ENCODE assay signal across 12 cellular contexts in genomic region chr16:3999890-4000325, GRCh38.
DNase-seq lines count a peak whose midpoint lies in the region; ATAC-seq and TF ChIP-seq lines count a peak whose summit lies in the region.
"Had no signal": no experiment of that assay in that cellular context is flagged by ENCODE, and none has a peak within 500 bp of the region (broad histone marks: within the 10 kb centered on the region; RNA-seq: fewer than 3 reads in every experiment).

No MANE protein-coding gene starts in this region.

- peaks cover 4% of the 10 kb centered on the region for H3F3A ChIP-seq in neural progenitor cell (ENCODE audit: low read depth)

- no peaks in the 10 kb centered on the region for H3K27me3 ChIP-seq in CD8-positive, alpha-beta memory T cell (ENCODE audit: insufficient read depth, low read length, poor library complexity, severe bottlenecking)
- no peaks in the 10 kb centered on the region for H3K27me3 ChIP-seq in esophagus muscularis mucosa
- no peaks in the 10 kb centered on the region for H3K27me3 ChIP-seq in neural progenitor cell
- H3K27me3 ChIP-seq: tibial nerve had no signal

- peaks cover 0 to 5% (median 4%) of the 10 kb centered on the region in 3 donors for H3K36me3 Mint-ChIP-seq in CD8-positive, alpha-beta memory T cell
- H3K36me3 Mint-ChIP-seq in neural progenitor cell, result no peaks in the 10 kb centered on the region

- no peak for TF ChIP-seq EP300 in esophagus muscularis mucosa (IDR thresholded peaks at IDR 0.05)

- no peak for TF ChIP-seq CTCF in esophagus muscularis mucosa (IDR thresholded peaks at IDR 0.05)
- TF ChIP-seq CTCF in neural progenitor cell (IDR thresholded peaks at IDR 0.05), result no peak

- no peak overlapping the region for H3K4me3 ChIP-seq in CD8-positive, alpha-beta memory T cell (ENCODE audit: low read length)
- H3K4me3 ChIP-seq in esophagus muscularis mucosa (peak overlapping the region in 1 of 4 donors; percentile 30), neural progenitor cell (no peak overlapping the region)
- H3K4me3 ChIP-seq: GM12878, tibial nerve had no signal

- H3K4me1 ChIP-seq in CD8-positive, alpha-beta memory T cell (ENCODE audit: insufficient read depth, low read length), result peaks cover 10% of the 10 kb centered on the region
- H3K4me1 ChIP-seq in esophagus muscularis mucosa (peaks cover 19 to 40% (median 22%) of the 10 kb centered on the region in 4 donors), neural progenitor cell (peaks cover 23% of the 10 kb centered on the region)

- no peaks in the 10 kb centered on the region for H4K20me1 ChIP-seq in neural progenitor cell (ENCODE audit: low read depth)

- ATAC-seq in GM18867 (IDR thresholded peaks at IDR 0.05; ENCODE audit: unreplicated experiment), result no peak
- ATAC-seq: GM12878 had no signal

- POLR2A ChIA-PET in CD8-positive, alpha-beta memory T cell (lab: Charles Lee), result no interaction called here

- peak overlapping the region in 2 of 7 donors; percentile 45 to 59 for H3K4me3 Mint-ChIP-seq in CD8-positive, alpha-beta memory T cell
- no peak overlapping the region for H3K4me3 Mint-ChIP-seq in neural progenitor cell

- no peak for TF ChIP-seq POLR2A in esophagus muscularis mucosa (IDR thresholded peaks at IDR 0.05; ENCODE audit: low read depth)

- H3K27me3 Mint-ChIP-seq in CD8-positive, alpha-beta memory T cell, result no peaks in the 10 kb centered on the region
- H3K27me3 Mint-ChIP-seq in neural progenitor cell (ENCODE audit: insufficient read depth, low read depth), result peaks cover 4% of the 10 kb centered on the region

- H3K4me2 ChIP-seq in neural progenitor cell, result no peak overlapping the region

- CTCF ChIA-PET in CD8-positive, alpha-beta memory T cell (lab: Charles Lee), result no interaction called here

- no peak overlapping the region for H3K27ac ChIP-seq in CD8-positive, alpha-beta memory T cell (ENCODE audit: low read depth, low read length)
- H3K27ac ChIP-seq in esophagus muscularis mucosa (replicated peaks in 1 of 4), result peak overlapping the region; percentile 23 to 79 (median 58)
- no peak overlapping the region for H3K27ac ChIP-seq in neural progenitor cell

- H3K36me3 ChIP-seq in CD8-positive, alpha-beta memory T cell (ENCODE audit: insufficient read depth, low read length), result no peaks in the 10 kb centered on the region
- H3K36me3 ChIP-seq in esophagus muscularis mucosa (no peaks in the 10 kb centered on the region), neural progenitor cell (no peaks in the 10 kb centered on the region)

- peaks cover 15 to 25% (median 20%) of the 10 kb centered on the region in 3 donors for H3K4me1 Mint-ChIP-seq in CD8-positive, alpha-beta memory T cell
- H3K4me1 Mint-ChIP-seq in neural progenitor cell, result peaks cover 29% of the 10 kb centered on the region

- no peaks in the 10 kb centered on the region for H3K9me3 ChIP-seq in CD8-positive, alpha-beta memory T cell (ENCODE audit: low read length)
- H3K9me3 ChIP-seq in esophagus muscularis mucosa (no peaks in the 10 kb centered on the region), neural progenitor cell (ENCODE audit: low read depth) (no peaks in the 10 kb centered on the region)
- H3K9me3 ChIP-seq: tibial nerve had no signal

- H3K9ac ChIP-seq in neural progenitor cell, result no peak overlapping the region

- no peak overlapping the region for H2AFZ ChIP-seq in neural progenitor cell (replicated peaks)

- no peaks in the 10 kb centered on the region for H3K79me2 ChIP-seq in neural progenitor cell (ENCODE audit: low read depth)

- H3K27ac Mint-ChIP-seq in CD8-positive, alpha-beta memory T cell, result peak overlapping the region in 5 of 8 donors; percentile 10 to 56 (median 24)
- peak overlapping the region; percentile 81 for H3K27ac Mint-ChIP-seq in neural progenitor cell

- no peaks in the 10 kb centered on the region for H3K9me3 Mint-ChIP-seq in CD8-positive, alpha-beta memory T cell
- no peaks in the 10 kb centered on the region for H3K9me3 Mint-ChIP-seq in neural progenitor cell

- peak in 1 of 5 donors; percentile 6 for DNase-seq in CD8-positive, alpha-beta memory T cell
- DNase-seq in OCI-M1 (lab: John Stamatoyannopoulos, UW) (peak; percentile 60), esophagus muscularis mucosa (ENCODE audit: extremely low spot score) (no peak), neural progenitor cell (ENCODE audit: low spot score) (no peak), NCI-H226 (no peak), NCI-H526 treated with DMSO at 0.1 percent for 48 hours (lab: John Stamatoyannopoulos, UW) (no peak), midbrain (lab: John Stamatoyannopoulos, UW) (no peak)
- DNase-seq: foreskin melanocyte, NCI-H1092 treated with DMSO at 0.1 percent for 48 hours had no signal

- intact Hi-C loops in esophagus muscularis mucosa (cut with DNase I), result no loop called here

- 81% methylated on average over 11 of the region's 11 CpGs for WGBS in esophagus muscularis mucosa

Comparison
In these comparisons a context has a peak if more than half of its experiments do, and no peak if none do; other contexts are left out.
1. H3K27ac ChIP-seq: peak in esophagus muscularis mucosa (4 of 4); none in CD8-positive, alpha-beta memory T cell (single experiment) and neural progenitor cell (single experiment).